Comparison of ENCODE assay signal across 22 cellular contexts in genomic region chr7:22179442-22179879, GRCh38.
"Had no signal": no experiment of that assay in that cellular context is flagged by ENCODE, and none has a peak within 500 bp of the region (broad histone marks: within the 10 kb centered on the region; RNA-seq: fewer than 3 reads in every experiment).

No MANE protein-coding gene starts in this region.

- DNase-seq: activated CD4-positive, alpha-beta memory T cell treated with anti-CD3 and anti-CD28 coated beads, Interleukin-2, amount 10 ng/mL, durations not matched to agents 7 days and 5 days; activated CD4-positive, alpha-beta T cell treated with anti-CD3 and anti-CD28 coated beads for 36 hours; activated effector memory CD4-positive, alpha-beta T cell treated with anti-CD3 and anti-CD28 coated beads, Interleukin-2, amount 50 U/mL, for 16 hours; activated T-cell treated with anti-CD3 and anti-CD28 coated beads, Interleukin-2, amount 50 U/mL, for 24 hours; amniotic stem cell; cortex of kidney; effector CD4-positive, alpha-beta T cell; nucleus accumbens; stimulated activated CD4-positive, alpha-beta T cell treated with anti-CD3 and anti-CD28 coated beads, Interleukin-15, amount 100 ng/mL, for 24 hours; stimulated activated CD4-positive, alpha-beta T cell treated with anti-CD3 and anti-CD28 coated beads, Interleukin-4, amount 100 ng/mL, for 1 hour; stimulated activated naive CD4-positive, alpha-beta T cell; tibial artery; WERI-Rb-1 had no signal

- H3K4me1 ChIP-seq: right atrium auricular region had no signal

- H3K36me3 ChIP-seq: right atrium auricular region, tibial artery had no signal

- H3K4me3 Mint-ChIP-seq: activated CD4-positive, alpha-beta memory T cell treated with anti-CD3 and anti-CD28 coated beads, Interleukin-2, amount 10 ng/mL, durations not matched to agents 7 days and 5 days; activated CD4-positive, alpha-beta T cell treated with anti-CD3 and anti-CD28 coated beads for 36 hours; activated T-cell treated with anti-CD3 and anti-CD28 coated beads, Interleukin-2, amount 50 U/mL, for 24 hours; brain; central memory CD8-positive, alpha-beta T cell; nephron; T-helper 1 cell treated with Interleukin-12 subunit alpha and Interleukin-12 subunit beta and Interleukin-4 antibody, amounts not matched to agents 30 μg/mL and 1 μg/mL, for 36 hours had no signal

- H3K4me1 Mint-ChIP-seq: nephron had no signal

- H3K9me3 ChIP-seq: right atrium auricular region, tibial artery, vagina had no signal

- H3K36me3 Mint-ChIP-seq: activated naive CD4-positive, alpha-beta T cell treated with anti-CD3 and anti-CD28 coated beads, Interleukin-2, amount 50 U/mL, for 72 hours had no signal

- H3K27me3 ChIP-seq: right atrium auricular region, tibial artery, vagina had no signal

- ATAC-seq: activated CD4-positive, alpha-beta T cell treated with anti-CD3 and anti-CD28 coated beads for 36 hours; activated naive CD4-positive, alpha-beta T cell treated with anti-CD3 and anti-CD28 coated beads, Interleukin-2, amount 50 U/mL, for 72 hours had no signal

- H3K27me3 Mint-ChIP-seq: progenitor cell of endocrine pancreas had no signal

- H3K4me3 ChIP-seq: right atrium auricular region, skin epidermis, tibial artery, vagina had no signal

- H3K9me3 Mint-ChIP-seq: activated naive CD4-positive, alpha-beta T cell treated with anti-CD3 and anti-CD28 coated beads, Interleukin-2, amount 50 U/mL, for 72 hours; activated T-cell treated with anti-CD3 and anti-CD28 coated beads, Interleukin-2, amount 50 U/mL, for 24 hours; central memory CD8-positive, alpha-beta T cell; T-helper 1 cell treated with Interleukin-12 subunit alpha and Interleukin-12 subunit beta and Interleukin-4 antibody, amounts not matched to agents 30 μg/mL and 1 μg/mL, for 36 hours had no signal

- H3K27ac ChIP-seq: right atrium auricular region, skin epidermis, tibial artery, vagina, WERI-Rb-1 had no signal

- H3K27ac Mint-ChIP-seq: activated CD4-positive, alpha-beta memory T cell treated with anti-CD3 and anti-CD28 coated beads, Interleukin-2, amount 10 ng/mL, durations not matched to agents 7 days and 5 days; activated CD4-positive, alpha-beta T cell treated with anti-CD3 and anti-CD28 coated beads for 36 hours; activated naive CD4-positive, alpha-beta T cell treated with anti-CD3 and anti-CD28 coated beads, Interleukin-2, amount 50 U/mL, for 72 hours; activated T-cell treated with anti-CD3 and anti-CD28 coated beads, Interleukin-2, amount 50 U/mL, for 24 hours; brain; nephron; progenitor cell of endocrine pancreas; T-helper 1 cell treated with Interleukin-12 subunit alpha and Interleukin-12 subunit beta and Interleukin-4 antibody, amounts not matched to agents 30 μg/mL and 1 μg/mL, for 36 hours had no signal
